1 cellular context compared by ENCODE assay signal in genomic region chr15:90868261-90868689, GRCh38.
TF ChIP-seq lines count a peak whose summit lies in the region.

Gene FURIN (plus strand): TSS chr15:90868588. CDS start chr15:90875741, 7,153 bp downstream.

TF ChIP-seq in HEK293, 187 proteins besides CTCF, POLR2A, EP300 and RAD21 (continued from another document):
- 0 out of 2 replicates have a peak, but pooled peaks have one; percentile 10 for TF ChIP-seq OSR2 (tag by site-specific recombination; IDR thresholded peaks at IDR 0.05)
- TF ChIP-seq ZNF510 (tag by site-specific recombination; IDR thresholded peaks at IDR 0.05; ENCODE audit: insufficient replicate concordance), result no peak
- TF ChIP-seq ZNF174 (tag by site-specific recombination; IDR thresholded peaks at IDR 0.05), result no peak
- no peak for TF ChIP-seq ZNF37A (tag by site-specific recombination; IDR thresholded peaks at IDR 0.05)
- peak; percentile 24; the same call in 1 of the 2 replicates for TF ChIP-seq ZFHX2 (tag by site-specific recombination; conservative IDR thresholded peaks at IDR 0.05)
- TF ChIP-seq, protein P1, sequence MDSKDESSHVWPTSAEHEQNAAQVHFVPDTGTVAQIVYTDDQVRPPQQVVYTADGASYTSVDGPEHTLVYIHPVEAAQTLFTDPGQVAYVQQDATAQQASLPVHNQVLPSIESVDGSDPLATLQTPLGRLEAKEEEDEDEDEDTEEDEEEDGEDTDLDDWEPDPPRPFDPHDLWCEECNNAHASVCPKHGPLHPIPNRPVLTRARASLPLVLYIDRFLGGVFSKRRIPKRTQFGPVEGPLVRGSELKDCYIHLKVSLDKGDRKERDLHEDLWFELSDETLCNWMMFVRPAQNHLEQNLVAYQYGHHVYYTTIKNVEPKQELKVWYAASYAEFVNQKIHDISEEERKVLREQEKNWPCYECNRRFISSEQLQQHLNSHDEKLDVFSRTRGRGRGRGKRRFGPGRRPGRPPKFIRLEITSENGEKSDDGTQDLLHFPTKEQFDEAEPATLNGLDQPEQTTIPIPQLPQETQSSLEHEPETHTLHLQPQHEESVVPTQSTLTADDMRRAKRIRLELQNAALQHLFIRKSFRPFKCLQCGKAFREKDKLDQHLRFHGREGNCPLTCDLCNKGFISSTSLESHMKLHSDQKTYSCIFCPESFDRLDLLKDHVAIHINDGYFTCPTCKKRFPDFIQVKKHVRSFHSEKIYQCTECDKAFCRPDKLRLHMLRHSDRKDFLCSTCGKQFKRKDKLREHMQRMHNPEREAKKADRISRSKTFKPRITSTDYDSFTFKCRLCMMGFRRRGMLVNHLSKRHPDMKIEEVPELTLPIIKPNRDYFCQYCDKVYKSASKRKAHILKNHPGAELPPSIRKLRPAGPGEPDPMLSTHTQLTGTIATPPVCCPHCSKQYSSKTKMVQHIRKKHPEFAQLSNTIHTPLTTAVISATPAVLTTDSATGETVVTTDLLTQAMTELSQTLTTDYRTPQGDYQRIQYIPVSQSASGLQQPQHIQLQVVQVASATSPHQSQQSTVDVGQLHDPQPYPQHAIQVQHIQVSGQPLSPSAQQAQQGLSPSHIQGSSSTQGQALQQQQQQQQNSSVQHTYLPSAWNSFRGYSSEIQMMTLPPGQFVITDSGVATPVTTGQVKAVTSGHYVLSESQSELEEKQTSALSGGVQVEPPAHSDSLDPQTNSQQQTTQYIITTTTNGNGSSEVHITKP (tag by site-specific recombination; IDR thresholded peaks at IDR 0.05), result peak; percentile 92
- TF ChIP-seq ZNF561 (tag by site-specific recombination; IDR thresholded peaks at IDR 0.05; ENCODE audit: borderline replicate concordance), result 0 out of 2 replicates have a peak, but pooled peaks have one; percentile 28
- TF ChIP-seq BCL11B (tag by site-specific recombination; IDR thresholded peaks at IDR 0.05; ENCODE audit: low read depth), result no peak
- TF ChIP-seq SP2 (tag by site-specific recombination; IDR thresholded peaks at IDR 0.05), result peak; percentile 53
- TF ChIP-seq ZNF626 (tag by site-specific recombination; IDR thresholded peaks at IDR 0.05), result no peak
- 0 out of 2 replicates have a peak, but pooled peaks have one; percentile 48 for TF ChIP-seq ZBTB44 (tag by site-specific recombination; IDR thresholded peaks at IDR 0.05)
- no peak for TF ChIP-seq KLF16 (tag by site-specific recombination; IDR thresholded peaks at IDR 0.05)
- no peak for TF ChIP-seq ZNF274 (IDR thresholded peaks at IDR 0.05; ENCODE audit: low read length)
- no peak for TF ChIP-seq ZNF274 (tag by site-specific recombination; IDR thresholded peaks at IDR 0.05; ENCODE audit: borderline replicate concordance)
- TF ChIP-seq ZNF600 (tag by site-specific recombination; IDR thresholded peaks at IDR 0.05), result peak; percentile 50
